Comparison of ENCODE assay signal across 27 cellular contexts in the genomic region with DNA sequence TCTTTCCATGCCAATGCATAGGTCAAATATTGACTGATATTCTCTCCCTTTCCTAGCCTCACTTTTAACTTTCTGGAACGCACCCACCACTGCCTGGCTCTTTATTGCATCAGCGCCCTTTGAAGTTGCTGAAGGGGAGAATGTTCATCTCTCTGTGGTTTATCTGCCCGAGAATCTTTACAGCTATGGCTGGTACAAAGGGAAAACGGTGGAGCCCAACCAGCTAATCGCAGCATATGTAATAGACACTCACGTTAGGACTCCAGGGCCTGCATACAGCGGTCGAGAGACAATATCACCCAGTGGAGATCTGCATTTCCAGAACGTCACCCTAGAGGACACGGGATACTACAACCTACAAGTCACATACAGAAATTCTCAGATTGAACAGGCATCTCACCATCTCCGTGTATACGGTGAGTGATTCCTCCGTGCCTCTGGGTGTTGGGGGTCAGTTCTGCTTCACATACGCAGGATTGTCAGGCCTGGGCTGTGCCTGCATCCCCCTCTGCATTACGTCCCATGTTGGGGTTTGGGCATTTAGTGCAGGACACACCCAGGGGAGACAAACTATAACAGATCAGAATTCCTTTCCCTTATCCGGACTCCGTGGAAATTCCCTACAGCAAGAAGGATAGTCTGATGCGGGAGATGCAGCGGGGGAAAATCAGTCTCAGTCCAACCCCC. TPM values are rescaled to one million over a fixed set of nuclear protein-coding genes. Genes with fewer than 3 reads are reported as not detected.
DNase-seq lines count a peak whose midpoint lies in the region; ATAC-seq and TF ChIP-seq lines count a peak whose summit lies in the region.
"Had no signal": no experiment of that assay in that cellular context is flagged by ENCODE, and none has a peak within 500 bp of the region (broad histone marks: within the 10 kb centered on the region; RNA-seq: fewer than 3 reads in every experiment).

No MANE protein-coding gene starts in this region.

- peaks cover 14% of the 10 kb centered on the region for H3K4me1 ChIP-seq in parathyroid adenoma
- H3K4me1 ChIP-seq: BE2C, transverse colon had no signal

- no peaks in the 10 kb centered on the region for H3K36me3 ChIP-seq in parathyroid adenoma (ENCODE audit: control insufficient read depth, insufficient read depth, low read length)
- H3K36me3 ChIP-seq: BE2C, transverse colon had no signal

- no peaks in the 10 kb centered on the region for H3K79me2 ChIP-seq in parathyroid adenoma

- H3K27me3 ChIP-seq in CD4-positive, alpha-beta T cell (ENCODE audit: control insufficient read depth, insufficient read depth, low read length) = no peaks in the 10 kb centered on the region
- H3K27me3 ChIP-seq in parathyroid adenoma (ENCODE audit: control insufficient read depth, insufficient read depth, low read length) = no peaks in the 10 kb centered on the region

- H3K36me3 Mint-ChIP-seq in activated CD4-positive, alpha-beta T cell treated with anti-CD3 and anti-CD28 coated beads, Interleukin-2, amount 10 ng/mL, durations not matched to agents 7 days and 5 days (ENCODE audit: low read depth) = peaks cover 69% of the 10 kb centered on the region
- peaks cover 73% of the 10 kb centered on the region for H3K36me3 Mint-ChIP-seq in CD4-positive, alpha-beta T cell (ENCODE audit: low read depth)
- H3K36me3 Mint-ChIP-seq in activated naive CD8-positive, alpha-beta T cell treated with anti-CD3 and anti-CD28 coated beads for 36 hours = peaks cover 35% of the 10 kb centered on the region

- H3K4me3 Mint-ChIP-seq in activated CD4-positive, alpha-beta T cell treated with anti-CD3 and anti-CD28 coated beads, Interleukin-2, amount 10 ng/mL, durations not matched to agents 7 days and 5 days = peak overlapping the region; percentile 0
- no peak overlapping the region for H3K4me3 Mint-ChIP-seq in CD4-positive, alpha-beta T cell
- H3K4me3 Mint-ChIP-seq in activated naive CD8-positive, alpha-beta T cell treated with anti-CD3 and anti-CD28 coated beads for 36 hours = peak overlapping the region; percentile 9
- H3K4me3 Mint-ChIP-seq: GM23338 had no signal

- no peak overlapping the region for H3K4me3 ChIP-seq in parathyroid adenoma (ENCODE audit: low read depth, low read length)
- H3K4me3 ChIP-seq: GM23338, transverse colon had no signal

- H3K9ac ChIP-seq in parathyroid adenoma = no peak overlapping the region

- H3K4me1 Mint-ChIP-seq in activated CD4-positive, alpha-beta T cell treated with anti-CD3 and anti-CD28 coated beads, Interleukin-2, amount 10 ng/mL, durations not matched to agents 7 days and 5 days = peaks cover 27% of the 10 kb centered on the region
- H3K4me1 Mint-ChIP-seq in CD4-positive, alpha-beta T cell (ENCODE audit: low read depth) = peaks cover 29% of the 10 kb centered on the region
- H3K4me1 Mint-ChIP-seq in activated naive CD8-positive, alpha-beta T cell treated with anti-CD3 and anti-CD28 coated beads for 36 hours = peaks cover 27% of the 10 kb centered on the region

- no peak overlapping the region for H3K27ac ChIP-seq in CD4-positive, alpha-beta T cell (ENCODE audit: low read depth, low read length)
- H3K27ac ChIP-seq in parathyroid adenoma = peak overlapping the region; percentile 34

- no peak for TF ChIP-seq CTCF in CD4-positive, alpha-beta T cell (IDR thresholded peaks at IDR 0.05)
- no peak for TF ChIP-seq CTCF in parathyroid adenoma (IDR thresholded peaks at IDR 0.05)

- peak overlapping the region; percentile 46 for H3K27ac Mint-ChIP-seq in activated CD4-positive, alpha-beta T cell treated with anti-CD3 and anti-CD28 coated beads, Interleukin-2, amount 10 ng/mL, durations not matched to agents 7 days and 5 days
- H3K27ac Mint-ChIP-seq in CD4-positive, alpha-beta T cell = peak overlapping the region; percentile 29
- peak overlapping the region; percentile 85 for H3K27ac Mint-ChIP-seq in activated naive CD8-positive, alpha-beta T cell treated with anti-CD3 and anti-CD28 coated beads for 36 hours
- H3K27ac Mint-ChIP-seq: GM23338 had no signal

- POLR2A ChIA-PET in activated CD4-positive, alpha-beta T cell treated with anti-CD3 and anti-CD28 coated beads, Interleukin-2, amount 10 ng/mL, durations not matched to agents 7 days and 5 days (lab: Charles Lee) = no interaction called here
- POLR2A ChIA-PET in CD4-positive, alpha-beta T cell (lab: Charles Lee) = no interaction called here

- H3K9me3 ChIP-seq in CD4-positive, alpha-beta T cell (ENCODE audit: control insufficient read depth, low read length) = peaks cover 10% of the 10 kb centered on the region
- H3K9me3 ChIP-seq in parathyroid adenoma (ENCODE audit: control insufficient read depth, low read length) = no peaks in the 10 kb centered on the region
- H3K9me3 ChIP-seq: BE2C had no signal

- no peak overlapping the region for H3K4me2 ChIP-seq in parathyroid adenoma (ENCODE audit: low read length)
- H3K4me2 ChIP-seq: GM23338 had no signal

- H3K27me3 Mint-ChIP-seq in activated CD4-positive, alpha-beta T cell treated with anti-CD3 and anti-CD28 coated beads, Interleukin-2, amount 10 ng/mL, durations not matched to agents 7 days and 5 days = no peaks in the 10 kb centered on the region
- H3K27me3 Mint-ChIP-seq in CD4-positive, alpha-beta T cell = no peaks in the 10 kb centered on the region
- H3K27me3 Mint-ChIP-seq in activated naive CD8-positive, alpha-beta T cell treated with anti-CD3 and anti-CD28 coated beads for 36 hours = no peaks in the 10 kb centered on the region
- H3K27me3 Mint-ChIP-seq: activated CD4-positive, alpha-beta T cell treated with anti-CD3 and anti-CD28 coated beads, Interleukin-2, amount 10 ng/mL, durations not matched to agents 24 days and 14 days had no signal

- ATAC-seq in CD4-positive, alpha-beta T cell (ENCODE audit: poor library complexity) = no peak
- ATAC-seq in HG02938 (IDR thresholded peaks at IDR 0.05; ENCODE audit: unreplicated experiment) (no peak), GM19395 (IDR thresholded peaks at IDR 0.05; ENCODE audit: unreplicated experiment) (no peak)
- ATAC-seq: esophagus mucosa, GM23338, PC-3 had no signal

- CTCF ChIA-PET in activated CD4-positive, alpha-beta T cell treated with anti-CD3 and anti-CD28 coated beads, Interleukin-2, amount 10 ng/mL, durations not matched to agents 7 days and 5 days (lab: Charles Lee) = interaction anchor here (1.0 to 1.7 kb wide), 2 partner anchors 17 to 45 kb away, joined by 3 to 5 read pairs; no protein-coding TSS in a partner anchor
- CTCF ChIA-PET in CD4-positive, alpha-beta T cell (lab: Charles Lee) = no interaction called here

- no peak for DNase-seq in activated CD4-positive, alpha-beta T cell treated with anti-CD3 and anti-CD28 coated beads, Interleukin-2, amount 10 ng/mL, durations not matched to agents 7 days and 5 days
- no peak for DNase-seq in activated CD4-positive, alpha-beta T cell treated with anti-CD3 and anti-CD28 coated beads for 1 hour
- DNase-seq in CD4-positive, alpha-beta T cell = no peak
- DNase-seq in activated naive CD8-positive, alpha-beta T cell treated with anti-CD3 and anti-CD28 coated beads for 36 hours = no peak
- no peak for DNase-seq in GDM1 (lab: John Stamatoyannopoulos, UW)
- DNase-seq: activated CD4-positive, alpha-beta T cell treated with anti-CD3 and anti-CD28 coated beads, Interleukin-2, amount 10 ng/mL, durations not matched to agents 24 days and 14 days; activated naive CD4-positive, alpha-beta T cell treated with anti-CD3 and anti-CD28 coated beads for 36 hours; BE2C; Calu3; effector memory CD4-positive, alpha-beta T cell; hippocampal formation; islet precursor cell; NCI-H1105; NCI-H2081; NCI-H446 treated with DMSO at 0.1 percent for 48 hours; PC-3; SHP77; small intestine; SW 1271; transverse colon had no signal

- intact Hi-C loops in CD4-positive, alpha-beta T cell (cut with DNase I, micrococcal nuclease) = loop anchor here in 1 of 2 experiments (10.0 kb wide), 1 partner anchor 372 kb away; no protein-coding TSS in a partner anchor

- peaks cover 20% of the 10 kb centered on the region for H3K9me3 Mint-ChIP-seq in activated CD4-positive, alpha-beta T cell treated with anti-CD3 and anti-CD28 coated beads, Interleukin-2, amount 10 ng/mL, durations not matched to agents 7 days and 5 days
- H3K9me3 Mint-ChIP-seq in CD4-positive, alpha-beta T cell = peaks cover 3% of the 10 kb centered on the region
- H3K9me3 Mint-ChIP-seq in activated naive CD8-positive, alpha-beta T cell treated with anti-CD3 and anti-CD28 coated beads for 36 hours = peaks cover 10% of the 10 kb centered on the region

- peak overlapping the region; percentile 66 for H2AFZ ChIP-seq in parathyroid adenoma
- H2AFZ ChIP-seq: GM23338 had no signal

RNA-seq across cellular contexts. Expression of a gene that starts 1.3 kb away (rescaled TPM):
- total RNA-seq in activated CD4-positive, alpha-beta T cell treated with anti-CD3 and anti-CD28 coated beads, Interleukin-2, amount 10 ng/mL, durations not matched to agents 7 days and 5 days = 10 to 100 TPM; 72.0 to 78.3 TPM
- total RNA-seq in CD4-positive, alpha-beta T cell = 10 to 100 TPM; 30.7 to 34.9 TPM
- total RNA-seq in activated naive CD8-positive, alpha-beta T cell treated with anti-CD3 and anti-CD28 coated beads for 36 hours = 10 to 100 TPM; 36.5 to 37.5 TPM
- total RNA-seq: Calu3, GM23338, PC-3 had no signal

RNA-seq across cellular contexts. Expression of a gene that starts 49.6 kb away (rescaled TPM):
- not detected for total RNA-seq in activated CD4-positive, alpha-beta T cell treated with anti-CD3 and anti-CD28 coated beads, Interleukin-2, amount 10 ng/mL, durations not matched to agents 7 days and 5 days
- under 1 TPM; 0.36 to 0.84 TPM for total RNA-seq in CD4-positive, alpha-beta T cell
- total RNA-seq in activated naive CD8-positive, alpha-beta T cell treated with anti-CD3 and anti-CD28 coated beads for 36 hours = not detected
- total RNA-seq: activated CD4-positive, alpha-beta T cell treated with anti-CD3 and anti-CD28 coated beads, Interleukin-2, amount 10 ng/mL, durations not matched to agents 24 days and 14 days; activated naive CD4-positive, alpha-beta T cell treated with anti-CD3 and anti-CD28 coated beads for 36 hours; Calu3; frontal cortex; GM23338; PC-3; pulmonary artery endothelial cell had no signal

Comparison
In these comparisons a context has a peak if more than half of its experiments do, and no peak if none do; other contexts are left out.
1. H3K27ac Mint-ChIP-seq: peak in every context shown above with its lines; median percentile 85 in activated naive CD8-positive, alpha-beta T cell treated with anti-CD3 and anti-CD28 coated beads for 36 hours; 46 in activated CD4-positive, alpha-beta T cell treated with anti-CD3 and anti-CD28 coated beads, Interleukin-2, amount 10 ng/mL, durations not matched to agents 7 days and 5 days; 29 in CD4-positive, alpha-beta T cell.